ENCODE assay signal across 8 cellular contexts in the genomic region with DNA sequence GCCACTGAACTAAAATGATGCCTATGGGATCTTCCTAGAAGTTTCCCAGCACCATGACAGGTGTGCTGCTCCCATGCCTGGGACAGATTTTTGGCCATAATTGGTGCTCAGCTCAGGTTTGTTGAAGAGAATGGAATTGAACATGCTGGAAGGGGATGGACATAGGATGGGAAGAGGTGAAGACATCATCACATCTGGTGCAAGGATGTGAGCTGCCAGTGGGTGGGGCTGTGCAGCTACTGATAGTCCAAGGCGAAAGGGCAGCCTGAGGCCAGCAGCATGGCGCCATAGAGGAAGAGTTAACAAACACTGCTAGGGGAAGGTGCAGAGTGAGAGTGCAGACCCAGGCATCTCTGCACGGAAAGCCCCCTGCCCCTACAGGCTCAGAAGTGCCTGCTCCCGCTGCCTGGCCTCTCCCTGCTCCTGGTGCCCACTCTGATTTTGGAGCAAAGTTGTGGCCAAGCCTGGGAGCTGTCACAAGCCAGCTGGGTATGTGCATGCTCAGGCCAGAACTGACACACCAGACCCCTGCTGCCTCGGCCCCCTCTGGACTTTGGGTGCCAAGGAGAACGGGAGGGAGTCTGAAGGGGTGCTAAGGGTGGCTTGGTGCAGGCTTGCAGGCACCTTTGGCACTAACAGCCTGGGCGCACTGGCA.
A peak's percentile ranks its signal among the peaks of the same experiment; 100 is the strongest.
DNase-seq lines count a peak whose midpoint lies in the region; ATAC-seq and TF ChIP-seq lines count a peak whose summit lies in the region.

No MANE protein-coding gene starts in this region.

- H3K4me3 Mint-ChIP-seq in progenitor cell of endocrine pancreas (ENCODE audit: low read depth), result no peak overlapping the region

- peak; percentile 56 for TF ChIP-seq CTCF in foreskin fibroblast (IDR thresholded peaks at IDR 0.05; ENCODE audit: low read depth, low read length)
- TF ChIP-seq CTCF in progenitor cell of endocrine pancreas (IDR thresholded peaks at IDR 0.05; ENCODE audit: unreplicated experiment), result peak; percentile 77

- peaks cover 2% of the 10 kb centered on the region for H3K4me1 Mint-ChIP-seq in progenitor cell of endocrine pancreas (ENCODE audit: low read depth)

- H3K36me3 Mint-ChIP-seq in progenitor cell of endocrine pancreas (ENCODE audit: insufficient read depth), result no peaks in the 10 kb centered on the region

- no peak overlapping the region for H3K4me3 ChIP-seq in foreskin fibroblast (ENCODE audit: low read depth in 1 of 2, low read length in 2 of 2)

- ATAC-seq in HG03108 (IDR thresholded peaks at IDR 0.05; ENCODE audit: unreplicated experiment), result no peak

- peak; percentile 24 for DNase-seq in stimulated activated CD4-positive, alpha-beta T cell treated with anti-CD3 and anti-CD28 coated beads, Interleukin-15, amount 100 ng/mL, for 24 hours
- DNase-seq in stimulated activated CD4-positive, alpha-beta T cell treated with anti-CD3 and anti-CD28 coated beads, Interleukin-2, amount 100 ng/mL, for 48 hours, result no peak
- DNase-seq in NCI-H1092 treated with DMSO at 0.1 percent for 48 hours (lab: John Stamatoyannopoulos, UW), result peak; percentile 92
- DNase-seq in SKM-1 (lab: John Stamatoyannopoulos, UW; ENCODE audit: unreplicated experiment), result peak; percentile 66
- DNase-seq in foreskin fibroblast, result peak; percentile 33 to 68
- DNase-seq in progenitor cell of endocrine pancreas (ENCODE audit: low spot score, unreplicated experiment), result peak; percentile 62
- DNase-seq in cerebellar nuclear complex (lab: John Stamatoyannopoulos, UW), result no peak

- H3K27ac Mint-ChIP-seq in progenitor cell of endocrine pancreas, result no peak overlapping the region

- H3K9me3 Mint-ChIP-seq in progenitor cell of endocrine pancreas (ENCODE audit: low read depth), result no peaks in the 10 kb centered on the region

- H3K27me3 Mint-ChIP-seq in progenitor cell of endocrine pancreas, result peaks cover 12% of the 10 kb centered on the region

Comparison
In these comparisons a context has a peak if more than half of its experiments do, and no peak if none do; other contexts are left out.
1. DNase-seq: peak in stimulated activated CD4-positive, alpha-beta T cell treated with anti-CD3 and anti-CD28 coated beads, Interleukin-15, amount 100 ng/mL, for 24 hours (single experiment), NCI-H1092 treated with DMSO at 0.1 percent for 48 hours (single experiment), SKM-1 (single experiment), foreskin fibroblast (2 of 2) and progenitor cell of endocrine pancreas (single experiment); none in stimulated activated CD4-positive, alpha-beta T cell treated with anti-CD3 and anti-CD28 coated beads, Interleukin-2, amount 100 ng/mL, for 48 hours (0 of 2) and cerebellar nuclear complex (0 of 2).